13 cellular contexts compared by ENCODE assay signal in the genomic region with DNA sequence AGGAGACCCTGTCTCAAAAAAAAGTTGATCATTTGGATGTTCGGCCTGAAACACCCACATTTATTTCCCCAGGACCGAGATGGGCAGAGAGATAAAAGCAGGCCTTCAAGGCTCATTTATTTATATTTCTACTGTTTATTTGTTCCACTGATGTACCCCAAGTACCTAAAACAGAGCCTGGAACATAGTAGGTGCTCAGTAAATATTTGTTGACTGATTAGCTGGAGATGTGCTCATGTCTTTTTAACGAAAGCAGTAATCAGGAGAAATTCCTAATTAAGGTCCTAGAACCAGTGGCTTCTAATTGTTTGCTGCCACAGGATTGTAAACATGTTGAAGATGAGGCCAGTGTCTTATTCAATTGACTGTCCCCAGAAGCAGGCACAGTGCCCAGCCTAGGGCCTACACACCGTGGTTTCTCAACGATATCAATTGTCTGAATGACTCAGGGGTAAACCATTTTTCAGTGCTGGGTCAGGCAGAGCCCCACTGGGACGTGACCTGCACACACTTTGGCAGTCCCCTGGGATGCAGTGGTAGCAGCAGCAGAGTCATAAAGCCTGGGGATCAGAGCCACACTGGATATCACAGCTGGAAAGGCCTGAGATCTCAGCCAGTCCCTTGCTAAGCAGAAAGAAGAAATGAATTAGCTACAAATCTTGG. TPM values are rescaled to one million over a fixed set of nuclear protein-coding genes. Genes with fewer than 3 reads are reported as not detected.
DNase-seq lines count a peak whose midpoint lies in the region; FAIRE-seq and TF ChIP-seq lines count a peak whose summit lies in the region.
"Had no signal": no experiment of that assay in that cellular context is flagged by ENCODE, and none has a peak within 500 bp of the region (broad histone marks: within the 10 kb centered on the region; RNA-seq: fewer than 3 reads in every experiment).

No MANE protein-coding gene starts in this region.

- H3K4me1 Mint-ChIP-seq in type B pancreatic cell (ENCODE audit: unreplicated experiment): peaks cover 41% of the 10 kb centered on the region

- no peak for TF ChIP-seq CTCF in fibroblast of villous mesenchyme (IDR thresholded peaks at IDR 0.05; ENCODE audit: insufficient read depth, low read depth, low read length)
- no peak for TF ChIP-seq CTCF in type B pancreatic cell (conservative IDR thresholded peaks at IDR 0.05)

- no peak overlapping the region for H3K4me3 Mint-ChIP-seq in type B pancreatic cell

- H3K9me3 Mint-ChIP-seq in type B pancreatic cell: no peaks in the 10 kb centered on the region
- H3K9me3 Mint-ChIP-seq: neural crest cell had no signal

- no peak overlapping the region for H3K4me3 ChIP-seq in fibroblast of villous mesenchyme (ENCODE audit: low read depth, low read length)
- H3K4me3 ChIP-seq: testis had no signal

- DNase-seq in DMS53 (lab: John Stamatoyannopoulos, UW): peak; percentile 48
- no peak for DNase-seq in DMS53 treated with DMSO at 0.1 percent for 48 hours (lab: John Stamatoyannopoulos, UW; ENCODE audit: unreplicated experiment)
- DNase-seq in T1000 (lab: John Stamatoyannopoulos, UW): peak; percentile 91
- DNase-seq in fibroblast of villous mesenchyme (ENCODE audit: low read depth): peak; percentile 57
- DNase-seq in type B pancreatic cell (ENCODE audit: extremely low spot score, unreplicated experiment): no peak
- DNase-seq in frontal cortex (ENCODE audit: low spot score in 2 of 2): no peak
- DNase-seq in DMS 273 (lab: John Stamatoyannopoulos, UW; ENCODE audit: unreplicated experiment): no peak
- no peak for DNase-seq in GOT3 (lab: John Stamatoyannopoulos, UW)
- DNase-seq: activated T-cell treated with anti-CD3 and anti-CD28 coated beads, Interleukin-2, amount 50 U/mL, for 1 hour; NCI-H524 treated with DMSO at 0.1 percent for 48 hours; stimulated activated CD4-positive, alpha-beta T cell treated with anti-CD3 and anti-CD28 coated beads, Interleukin-2, amount 100 ng/mL, for 24 hours; testis had no signal

- H3K27me3 Mint-ChIP-seq in type B pancreatic cell: peaks cover 6% of the 10 kb centered on the region

- H3K27ac Mint-ChIP-seq in type B pancreatic cell: peak overlapping the region; percentile 63

- no peak for FAIRE-seq in frontal cortex (lab: Jason Lieb, UNC)

- no peaks in the 10 kb centered on the region for H3K36me3 Mint-ChIP-seq in type B pancreatic cell

RNA-seq across cellular contexts. Expression of gene SOST, which starts 34.8 kb away (rescaled TPM):
- total RNA-seq in fibroblast of villous mesenchyme (not detected in 2 replicates), type B pancreatic cell (ENCODE audit: low replicate concordance) (2.0 TPM in 1 of 2 replicates, not detected in the other), frontal cortex (not detected)
- total RNA-seq: neural crest cell had no signal

RNA-seq across cellular contexts. Expression of gene DUSP3, which starts 54.9 kb away (rescaled TPM):
- total RNA-seq in fibroblast of villous mesenchyme (79.6 and 95.9 TPM in 2 replicates), type B pancreatic cell (ENCODE audit: low replicate concordance) (36.4 and 45.4 TPM in 2 replicates), frontal cortex (33.0 TPM)

RNA-seq across cellular contexts. Expression of gene CFAP97D1, which starts 56.4 kb away (rescaled TPM):
- total RNA-seq in fibroblast of villous mesenchyme (not detected in 2 replicates), type B pancreatic cell (ENCODE audit: low replicate concordance) (not detected in 2 replicates), frontal cortex (not detected)
- total RNA-seq: neural crest cell had no signal

Comparison
In these comparisons a context has a peak if more than half of its experiments do, and no peak if none do; other contexts are left out.
1. DNase-seq: peak in DMS53 (single experiment), T1000 (single experiment) and fibroblast of villous mesenchyme (single experiment); none in DMS53 treated with DMSO at 0.1 percent for 48 hours (single experiment), type B pancreatic cell (single experiment), frontal cortex (0 of 2), DMS 273 (single experiment) and GOT3 (single experiment).